In genomic region chr6:11425431-11425871, GRCh38 we compare ENCODE assay signal across 22 cellular contexts.
DNase-seq lines count a peak whose midpoint lies in the region; ATAC-seq and TF ChIP-seq lines count a peak whose summit lies in the region.
"Had no signal": no experiment of that assay in that cellular context is flagged by ENCODE, and none has a peak within 500 bp of the region (broad histone marks: within the 10 kb centered on the region; RNA-seq: fewer than 3 reads in every experiment).

No MANE protein-coding gene starts in this region.

- no peaks in the 10 kb centered on the region for H3K9me3 ChIP-seq in CD4-positive, alpha-beta T cell (ENCODE audit: control insufficient read depth, low read length)
- no peaks in the 10 kb centered on the region for H3K9me3 ChIP-seq in CD8-positive, alpha-beta T cell (ENCODE audit: low read length)
- H3K9me3 ChIP-seq in tibial artery = no peaks in the 10 kb centered on the region
- H3K9me3 ChIP-seq: left lung had no signal

- H3K27me3 Mint-ChIP-seq in CD4-positive, alpha-beta T cell = no peaks in the 10 kb centered on the region
- no peaks in the 10 kb centered on the region for H3K27me3 Mint-ChIP-seq in CD8-positive, alpha-beta T cell (ENCODE audit: low read depth)

- intact Hi-C loops in CD4-positive, alpha-beta T cell (cut with DNase I, micrococcal nuclease) = no loop called here
- intact Hi-C loops in CD8-positive, alpha-beta T cell (cut with DNase I, micrococcal nuclease) = no loop called here
- intact Hi-C loops in tibial artery (cut with DNase I; ENCODE audit: low total_unique reads) = no loop called here
- intact Hi-C loops in posterior vena cava (cut with DNase I) = no loop called here

- in situ Hi-C loops in SK-MEL-5 (cut with HindIII; ENCODE audit: low pct_unique_long_range_greater_than_20kb, low sequenced_read_pairs) = no loop called here

- no peaks in the 10 kb centered on the region for H3K36me3 ChIP-seq in CD8-positive, alpha-beta T cell (ENCODE audit: insufficient read depth, low read length)
- no peaks in the 10 kb centered on the region for H3K36me3 ChIP-seq in tibial artery
- H3K36me3 ChIP-seq: left lung, right atrium auricular region had no signal

- H3K4me1 Mint-ChIP-seq in CD4-positive, alpha-beta T cell (ENCODE audit: low read depth) = peaks cover 15% of the 10 kb centered on the region
- H3K4me1 Mint-ChIP-seq in CD8-positive, alpha-beta T cell (ENCODE audit: low read depth) = peaks cover 18% of the 10 kb centered on the region

- POLR2A ChIA-PET in CD4-positive, alpha-beta T cell (lab: Charles Lee) = no interaction called here
- POLR2A ChIA-PET in CD8-positive, alpha-beta T cell (lab: Charles Lee) = no interaction called here

- peaks cover 4% of the 10 kb centered on the region for H3K4me1 ChIP-seq in CD8-positive, alpha-beta T cell (ENCODE audit: insufficient read depth, low read length)
- H3K4me1 ChIP-seq in tibial artery = peaks cover 0 to 76% (median 13%) of the 10 kb centered on the region in 4 donors

- H3K27me3 ChIP-seq in CD4-positive, alpha-beta T cell (ENCODE audit: control insufficient read depth, insufficient read depth, low read length) = no peaks in the 10 kb centered on the region
- no peaks in the 10 kb centered on the region for H3K27me3 ChIP-seq in CD8-positive, alpha-beta T cell (ENCODE audit: insufficient read depth, low read length)
- no peaks in the 10 kb centered on the region for H3K27me3 ChIP-seq in tibial artery
- H3K27me3 ChIP-seq: left lung, right atrium auricular region had no signal

- no peak for ATAC-seq in CD4-positive, alpha-beta T cell (ENCODE audit: poor library complexity)
- ATAC-seq in CD8-positive, alpha-beta T cell = no peak
- ATAC-seq: activated CD8-positive, alpha-beta memory T cell treated with anti-CD3 and anti-CD28 coated beads, Interleukin-2, amount 10 ng/mL, durations not matched to agents 7 days and 5 days; activated naive CD4-positive, alpha-beta T cell treated with anti-CD3 and anti-CD28 coated beads, Interleukin-2, amount 50 U/mL, for 72 hours; left lung had no signal

- CTCF ChIA-PET in CD4-positive, alpha-beta T cell (lab: Charles Lee) = no interaction called here
- CTCF ChIA-PET in CD8-positive, alpha-beta T cell (lab: Charles Lee) = no interaction called here

- no peak overlapping the region for H3K27ac Mint-ChIP-seq in CD4-positive, alpha-beta T cell
- H3K27ac Mint-ChIP-seq in CD8-positive, alpha-beta T cell = no peak overlapping the region
- H3K27ac Mint-ChIP-seq: activated CD8-positive, alpha-beta memory T cell treated with anti-CD3 and anti-CD28 coated beads, Interleukin-2, amount 10 ng/mL, durations not matched to agents 7 days and 5 days; activated T-helper 1 cell treated with anti-CD3 and anti-CD28 coated beads, Interleukin-12 subunit alpha, Interleukin-12 subunit beta, Interleukin-2, Interleukin-4 antibody, amounts not matched to agents 30 ng/mL and 10 ng/mL and 1 ng/mL, durations not matched to agents 14 hours and 24 hours and 36 hours had no signal

- H3K27ac ChIP-seq in CD4-positive, alpha-beta T cell (ENCODE audit: low read depth, low read length) = no peak overlapping the region
- no peak overlapping the region for H3K27ac ChIP-seq in CD8-positive, alpha-beta T cell (ENCODE audit: low read depth, low read length)
- H3K27ac ChIP-seq in tibial artery = no peak overlapping the region
- H3K27ac ChIP-seq: right atrium auricular region had no signal

- H3K36me3 Mint-ChIP-seq in CD4-positive, alpha-beta T cell (ENCODE audit: low read depth) = no peaks in the 10 kb centered on the region
- no peaks in the 10 kb centered on the region for H3K36me3 Mint-ChIP-seq in CD8-positive, alpha-beta T cell
- H3K36me3 Mint-ChIP-seq: activated naive CD4-positive, alpha-beta T cell treated with anti-CD3 and anti-CD28 coated beads, Interleukin-2, amount 50 U/mL, for 72 hours; CD14-positive monocyte had no signal

- no peak overlapping the region for H3K4me3 Mint-ChIP-seq in CD4-positive, alpha-beta T cell
- H3K4me3 Mint-ChIP-seq in CD8-positive, alpha-beta T cell = no peak overlapping the region
- H3K4me3 Mint-ChIP-seq: activated CD8-positive, alpha-beta memory T cell treated with anti-CD3 and anti-CD28 coated beads, Interleukin-2, amount 10 ng/mL, durations not matched to agents 7 days and 5 days; activated T-helper 1 cell treated with anti-CD3 and anti-CD28 coated beads, Interleukin-12 subunit alpha, Interleukin-12 subunit beta, Interleukin-2, Interleukin-4 antibody, amounts not matched to agents 30 ng/mL and 10 ng/mL and 1 ng/mL, durations not matched to agents 14 hours and 24 hours and 36 hours; CD14-positive monocyte; H9 had no signal

- TF ChIP-seq CTCF in CD4-positive, alpha-beta T cell (IDR thresholded peaks at IDR 0.05) = no peak
- no peak for TF ChIP-seq CTCF in CD8-positive, alpha-beta T cell (IDR thresholded peaks at IDR 0.05)
- TF ChIP-seq CTCF in tibial artery (IDR thresholded peaks at IDR 0.05) = no peak

- no peaks in the 10 kb centered on the region for H3K9me3 Mint-ChIP-seq in CD4-positive, alpha-beta T cell
- no peaks in the 10 kb centered on the region for H3K9me3 Mint-ChIP-seq in CD8-positive, alpha-beta T cell
- H3K9me3 Mint-ChIP-seq: activated naive CD4-positive, alpha-beta T cell treated with anti-CD3 and anti-CD28 coated beads, Interleukin-2, amount 50 U/mL, for 72 hours; H9 had no signal

- DNase-seq in EL = peak; percentile 34
- DNase-seq in SK-MEL-5 (ENCODE audit: low read depth, low spot score) = peak; percentile 96
- peak; percentile 61 for DNase-seq in kidney tubule cell (ENCODE audit: low spot score)
- peak; percentile 58 for DNase-seq in renal cortical epithelial cell (ENCODE audit: low read depth)
- no peak for DNase-seq in CD4-positive, alpha-beta T cell
- no peak for DNase-seq in CD8-positive, alpha-beta T cell
- DNase-seq in tibial artery = no peak
- DNase-seq in posterior vena cava (ENCODE audit: low spot score) = no peak
- DNase-seq: activated CD4-positive, alpha-beta T cell treated with anti-CD3 and anti-CD28 coated beads for 48 hours; activated CD8-positive, alpha-beta memory T cell treated with anti-CD3 and anti-CD28 coated beads, Interleukin-2, amount 10 ng/mL, durations not matched to agents 7 days and 5 days; DMS153; H9; left lung; NCI-H1436 treated with DMSO at 0.1 percent for 48 hours; NCI-H2171; NCI-H69; nucleus accumbens; stimulated activated CD8-positive, alpha-beta memory T cell treated with anti-CD3 and anti-CD28 coated beads, Interleukin-4, amount 100 ng/mL, for 48 hours had no signal

- no peak overlapping the region for H3K4me3 ChIP-seq in CD8-positive, alpha-beta T cell (ENCODE audit: low read depth, low read length)
- H3K4me3 ChIP-seq in tibial artery = no peak overlapping the region
- H3K4me3 ChIP-seq: left lung, right atrium auricular region had no signal

Comparison
In these comparisons a context has a peak if more than half of its experiments do, and no peak if none do; other contexts are left out.
1. DNase-seq: peak in EL (single experiment), SK-MEL-5 (single experiment), kidney tubule cell (single experiment) and renal cortical epithelial cell (single experiment); none in CD4-positive, alpha-beta T cell (0 of 10), CD8-positive, alpha-beta T cell (0 of 7), tibial artery (0 of 2) and posterior vena cava (single experiment).